ENCODE assay signal across 7 cellular contexts in genomic region chr12:12009749-12010276, GRCh38.
A peak's percentile ranks its signal among the peaks of the same experiment; 100 is the strongest.
DNase-seq lines count a peak whose midpoint lies in the region; ATAC-seq lines count a peak whose summit lies in the region.
"Not testable (repeated sequence)": the region's sequence is repeated elsewhere in the genome, so short reads cannot be mapped to it uniquely, and the experiment has no call there.

No MANE protein-coding gene starts in this region.

- peak overlapping the region; percentile 71 for H3K4me3 Mint-ChIP-seq in activated CD4-positive, alpha-beta T cell treated with anti-CD3 and anti-CD28 coated beads for 36 hours
- H3K4me3 Mint-ChIP-seq in effector memory CD8-positive, alpha-beta T cell, result peak overlapping the region; percentile 81 to 91
- peak overlapping the region; percentile 77 to 92 (median 88) for H3K4me3 Mint-ChIP-seq in naive B cell

- H3K9me3 ChIP-seq in Karpas-422 (ENCODE audit: low read length), result not testable (repeated sequence)

- not testable (repeated sequence) for H3K4me3 ChIP-seq in Karpas-422 (ENCODE audit: low read length)

- not testable (repeated sequence) for H4K20me1 ChIP-seq in Karpas-422 (ENCODE audit: insufficient read depth, low read depth, low read length)

- peak; percentile 9 for ATAC-seq in GM19372 (IDR thresholded peaks at IDR 0.05; ENCODE audit: low read depth, unreplicated experiment)
- peak; percentile 31 for ATAC-seq in activated CD4-positive, alpha-beta T cell treated with anti-CD3 and anti-CD28 coated beads for 36 hours
- peak; percentile 53 to 55 for ATAC-seq in activated naive CD4-positive, alpha-beta T cell treated with anti-CD3 and anti-CD28 coated beads, Interleukin-2, amount 50 U/mL, for 72 hours
- not testable (repeated sequence) for ATAC-seq in effector memory CD8-positive, alpha-beta T cell (replicated peaks); naive B cell (ENCODE audit: low read depth in 2 of 2)

- H3K27ac ChIP-seq in Karpas-422 (ENCODE audit: low read length), result not testable (repeated sequence)

- CTCF ChIA-PET in activated CD4-positive, alpha-beta T cell treated with anti-CD3 and anti-CD28 coated beads for 36 hours (lab: Charles Lee), result interaction anchor here (0.6 to 4.6 kb wide), 32 partner anchors 10 to 712 kb away, joined by 3 to 51 read pairs (median 4); partner anchors contain the start of gene ETV6

- not testable (repeated sequence) for H3K36me3 ChIP-seq in Karpas-422 (ENCODE audit: insufficient read depth, low read length)

- peak overlapping the region; percentile 34 for H3K4me2 ChIP-seq in Karpas-422 (ENCODE audit: low read depth, low read length, poor library complexity, severe bottlenecking)

- H3K4me1 ChIP-seq in Karpas-422 (ENCODE audit: low read length), result not testable (repeated sequence)

- H3K27me3 ChIP-seq in Karpas-422 (ENCODE audit: low read length), result not testable (repeated sequence)

- peak overlapping the region; percentile 63; the same call in 1 of the 2 replicates for H2AFZ ChIP-seq in Karpas-422 (ENCODE audit: low read length)

- DNase-seq in Karpas-422; activated naive CD4-positive, alpha-beta T cell treated with anti-CD3 and anti-CD28 coated beads, Interleukin-2, amount 50 U/mL, for 72 hours (ENCODE audit: low spot score in 2 of 2); effector memory CD8-positive, alpha-beta T cell; naive B cell: not testable (repeated sequence)
- DNase-seq in activated CD4-positive, alpha-beta T cell treated with anti-CD3 and anti-CD28 coated beads for 36 hours, result peak; percentile 50
- peak; percentile 29 for DNase-seq in stimulated activated CD4-positive, alpha-beta T cell treated with anti-CD3 and anti-CD28 coated beads, Interleukin-4, amount 100 ng/mL, for 1 hour

- H3K9me3 Mint-ChIP-seq in activated CD4-positive, alpha-beta T cell treated with anti-CD3 and anti-CD28 coated beads for 36 hours (ENCODE audit: low read depth); effector memory CD8-positive, alpha-beta T cell; naive B cell: not testable (repeated sequence)
- H3K9me3 Mint-ChIP-seq in activated naive CD4-positive, alpha-beta T cell treated with anti-CD3 and anti-CD28 coated beads, Interleukin-2, amount 50 U/mL, for 72 hours, result peaks cover 12 to 20% of the 10 kb centered on the region in 2 donors

- not testable (repeated sequence) for H3K27me3 Mint-ChIP-seq in activated CD4-positive, alpha-beta T cell treated with anti-CD3 and anti-CD28 coated beads for 36 hours; effector memory CD8-positive, alpha-beta T cell; naive B cell

- H3K36me3 Mint-ChIP-seq in activated CD4-positive, alpha-beta T cell treated with anti-CD3 and anti-CD28 coated beads for 36 hours (ENCODE audit: low read depth); naive B cell: not testable (repeated sequence)
- H3K36me3 Mint-ChIP-seq in activated naive CD4-positive, alpha-beta T cell treated with anti-CD3 and anti-CD28 coated beads, Interleukin-2, amount 50 U/mL, for 72 hours, result peaks cover 8 to 48% of the 10 kb centered on the region in 2 donors
- H3K36me3 Mint-ChIP-seq in effector memory CD8-positive, alpha-beta T cell (ENCODE audit: insufficient read depth), result peaks cover 12% of the 10 kb centered on the region

- H3K9ac ChIP-seq in Karpas-422 (ENCODE audit: low read length), result not testable (repeated sequence)

- H3K27ac Mint-ChIP-seq in activated CD4-positive, alpha-beta T cell treated with anti-CD3 and anti-CD28 coated beads for 36 hours, result peak overlapping the region; percentile 96
- peak overlapping the region; percentile 98 to 100 for H3K27ac Mint-ChIP-seq in activated naive CD4-positive, alpha-beta T cell treated with anti-CD3 and anti-CD28 coated beads, Interleukin-2, amount 50 U/mL, for 72 hours
- peak overlapping the region; percentile 69 to 88 for H3K27ac Mint-ChIP-seq in effector memory CD8-positive, alpha-beta T cell
- H3K27ac Mint-ChIP-seq in naive B cell, result peak overlapping the region in 4 of 6 donors; percentile 35 to 92 (median 81)

- H3K79me2 ChIP-seq in Karpas-422 (ENCODE audit: low read length), result not testable (repeated sequence)

- POLR2A ChIA-PET in activated CD4-positive, alpha-beta T cell treated with anti-CD3 and anti-CD28 coated beads for 36 hours (lab: Charles Lee), result interaction anchor here (0.5 to 3.3 kb wide), 26 partner anchors 11 to 1169 kb away, joined by 3 to 37 read pairs (median 6); partner anchors contain the start of gene ETV6

- intact Hi-C loops in activated CD4-positive, alpha-beta T cell treated with anti-CD3 and anti-CD28 coated beads for 36 hours (cut with DNase I, micrococcal nuclease), result loop anchor here (1.0 to 5.0 kb wide), 20 partner anchors 23 to 1708 kb away; partner anchors contain the start of genes ETV6 (in 2 of the 2), GPR19 (in 2 of the 2), CDKN1B (in 1 of the 2) and DUSP16 (in 1 of the 2)

- peaks cover 81% of the 10 kb centered on the region for H3K4me1 Mint-ChIP-seq in activated CD4-positive, alpha-beta T cell treated with anti-CD3 and anti-CD28 coated beads for 36 hours
- peaks cover 50 to 57% of the 10 kb centered on the region in 2 donors for H3K4me1 Mint-ChIP-seq in effector memory CD8-positive, alpha-beta T cell (ENCODE audit: low read depth in 2 of 2)
- H3K4me1 Mint-ChIP-seq in naive B cell, result peaks cover 51 to 58% (median 52%) of the 10 kb centered on the region in 3 donors

- H3K9me2 ChIP-seq in Karpas-422 (replicated peaks; ENCODE audit: insufficient read depth, low read length), result not testable (repeated sequence)
